ENCODE assay signal across 13 cellular contexts in genomic region chr19:53112286-53112685, GRCh38. TPM values are rescaled to one million over a fixed set of nuclear protein-coding genes. Genes with fewer than 3 reads are reported as not detected.
A peak's percentile ranks its signal among the peaks of the same experiment; 100 is the strongest.
DNase-seq lines count a peak whose midpoint lies in the region; ATAC-seq and TF ChIP-seq lines count a peak whose summit lies in the region.
"Had no signal": no experiment of that assay in that cellular context is flagged by ENCODE, and none has a peak within 500 bp of the region (broad histone marks: within the 10 kb centered on the region; RNA-seq: fewer than 3 reads in every experiment).

No MANE protein-coding gene starts in this region.

- DNase-seq in IMR-90, result peak; percentile 59
- peak; percentile 42 for DNase-seq in brain microvascular endothelial cell
- DNase-seq in SK-N-SH, result no peak
- no peak for DNase-seq in NCI-H2171 (lab: John Stamatoyannopoulos, UW)
- DNase-seq: C1 segment of cervical spinal cord, COR-L47, DMS153, HCEC 1CT, NCI-H1092 treated with DMSO at 0.1 percent for 48 hours, NCI-H1694 had no signal

- no peak overlapping the region for H2BK20ac ChIP-seq in IMR-90 (ENCODE audit: low read depth, low read length)

- H3K9me2 ChIP-seq in SK-N-SH, result no peaks in the 10 kb centered on the region

- no peak overlapping the region for H3K23ac ChIP-seq in IMR-90 (ENCODE audit: low read depth, low read length)

- H4K20me1 ChIP-seq in IMR-90 (ENCODE audit: insufficient read depth, low read length), result no peaks in the 10 kb centered on the region
- no peaks in the 10 kb centered on the region for H4K20me1 ChIP-seq in SK-N-SH (ENCODE audit: insufficient read depth)

- H2BK5ac ChIP-seq in IMR-90 (ENCODE audit: low read depth, low read length, poor library complexity, severe bottlenecking), result no peak overlapping the region

- H3K9me3 ChIP-seq in IMR-90 (ENCODE audit: control insufficient read depth, insufficient read depth, low read length), result peaks cover 10% of the 10 kb centered on the region
- no peaks in the 10 kb centered on the region for H3K9me3 ChIP-seq in SK-N-SH

- no peaks in the 10 kb centered on the region for H3F3A ChIP-seq in SK-N-SH (replicated peaks; ENCODE audit: insufficient read depth)

- H3K9me1 ChIP-seq in IMR-90 (ENCODE audit: insufficient read depth, low read length), result no peaks in the 10 kb centered on the region

- H3K79me2 ChIP-seq in SK-N-SH (ENCODE audit: insufficient read depth), result no peaks in the 10 kb centered on the region

- dilution Hi-C loops in IMR-90 (cut with HindIII; ENCODE audit: low sequenced_read_pairs, unreplicated experiment), result no loop called here

- ATAC-seq in IMR-90 (ENCODE audit: low read depth), result peak; percentile 59
- ATAC-seq in esophagus mucosa, result no peak

- no peak overlapping the region for H4K5ac ChIP-seq in IMR-90 (ENCODE audit: low read depth, low read length)

- no peak overlapping the region for H2AK5ac ChIP-seq in IMR-90 (ENCODE audit: low read depth, low read length)

- WGBS in IMR-90 (ENCODE audit: extremely low coverage in 2 of 2, insufficient read length in 1 of 2), 2 experiments, result no CpG with 5 or more reads among the region's 2 CpGs
- WGBS in SK-N-SH (ENCODE audit: low lambda C conversion rate), result 60% methylated on average over 2 of the region's 2 CpGs

- TF ChIP-seq CTCF in IMR-90 (conservative IDR thresholded peaks at IDR 0.05; ENCODE audit: low read depth, low read length), result no peak
- TF ChIP-seq CTCF in brain microvascular endothelial cell (IDR thresholded peaks at IDR 0.05; ENCODE audit: low read depth, low read length, missing control alignments), result no peak
- no peak for TF ChIP-seq CTCF in SK-N-SH (IDR thresholded peaks at IDR 0.05)

- no peak overlapping the region for H3K9ac ChIP-seq in IMR-90 (ENCODE audit: low read depth, low read length)
- no peak overlapping the region for H3K9ac ChIP-seq in SK-N-SH

- no peak overlapping the region for H4K8ac ChIP-seq in IMR-90 (ENCODE audit: low read depth in 2 of 2, low read length in 2 of 2)

- H3K14ac ChIP-seq in IMR-90 (replicated peaks; ENCODE audit: low read depth, low read length), result no peak overlapping the region

- no peak overlapping the region for H2BK15ac ChIP-seq in IMR-90 (ENCODE audit: low read depth, low read length)

- TF ChIP-seq POLR2A in IMR-90 (IDR thresholded peaks at IDR 0.05; ENCODE audit: low read depth, low read length), result no peak

- H2AFZ ChIP-seq in IMR-90 (replicated peaks; ENCODE audit: low read length, poor library complexity) (no peak overlapping the region), SK-N-SH (ENCODE audit: low read depth) (no peak overlapping the region)

- H2BK120ac ChIP-seq in IMR-90 (ENCODE audit: low read depth, low read length), result no peak overlapping the region

- no peak overlapping the region for H3K18ac ChIP-seq in IMR-90 (ENCODE audit: low read depth, low read length)

- POLR2A ChIA-PET in IMR-90 (lab: Charles Lee; ENCODE audit: unreplicated experiment) (no interaction called here), SK-N-SH (lab: Yijun Ruan, JAX) (no interaction called here)

- no peak overlapping the region for H3K56ac ChIP-seq in IMR-90 (ENCODE audit: extremely low read depth, insufficient read depth, low read length)

- intact Hi-C loops in IMR-90 (cut with micrococcal nuclease), result no loop called here

- in situ Hi-C loops in IMR-90 (cut with MboI; ENCODE audit: low sequenced_read_pairs) (no loop called here), brain microvascular endothelial cell (cut with HindIII; ENCODE audit: low pct_ligation_motif_present, low sequenced_read_pairs) (no loop called here)

- CTCF ChIA-PET in IMR-90 (lab: Yijun Ruan, JAX), result no interaction called here
- CTCF ChIA-PET in SK-N-SH (lab: Yijun Ruan, JAX), result interaction anchor here (0.6 kb wide), 1 partner anchor 577 kb away, joined by 3 read pairs; no protein-coding TSS in a partner anchor

- TF ChIP-seq EP300 in SK-N-SH (IDR thresholded peaks at IDR 0.05; ENCODE audit: borderline replicate concordance in 1 of 2, low read depth in 1 of 2, low read length in 1 of 2), result no peak

- H3K4me1 ChIP-seq in IMR-90 (ENCODE audit: control insufficient read depth, insufficient read depth, low read length), result 0 out of 2 replicates have a peak, but pooled peaks cover 2% of the 10 kb centered on the region
- no peaks in the 10 kb centered on the region for H3K4me1 ChIP-seq in SK-N-SH (ENCODE audit: control insufficient read depth in 1 of 2, insufficient read depth in 2 of 2, low read depth in 1 of 2, low read length in 1 of 2)

- H3K27ac ChIP-seq in IMR-90 (ENCODE audit: insufficient read depth, low read length), result no peak overlapping the region
- H3K27ac ChIP-seq in brain microvascular endothelial cell, result no peak overlapping the region
- peak overlapping the region; percentile 70 for H3K27ac ChIP-seq in layer of hippocampus (ENCODE audit: low read depth, low read length)
- peak overlapping the region; percentile 87 for H3K27ac ChIP-seq in temporal lobe (ENCODE audit: low read depth, low read length)
- H3K27ac ChIP-seq in SK-N-SH (ENCODE audit: low read depth in 2 of 2, low read length in 1 of 2), result no peak overlapping the region

- no peaks in the 10 kb centered on the region for H3K27me3 ChIP-seq in IMR-90 (ENCODE audit: control insufficient read depth, insufficient read depth, low read length)
- H3K27me3 ChIP-seq in brain microvascular endothelial cell (replicated peaks), result no peaks in the 10 kb centered on the region
- H3K27me3 ChIP-seq in layer of hippocampus (ENCODE audit: control insufficient read depth, insufficient read depth, low read length), result no peaks in the 10 kb centered on the region
- no peaks in the 10 kb centered on the region for H3K27me3 ChIP-seq in SK-N-SH (ENCODE audit: insufficient read depth)

- H3K36me3 ChIP-seq in IMR-90 (ENCODE audit: control insufficient read depth, insufficient read depth, low read length), result peaks cover 31% of the 10 kb centered on the region
- peaks cover 9% of the 10 kb centered on the region for H3K36me3 ChIP-seq in brain microvascular endothelial cell (replicated peaks)
- peaks cover 0 to 13% of the 10 kb centered on the region in 2 experiments for H3K36me3 ChIP-seq in SK-N-SH (replicated peaks in 1 of 2; ENCODE audit: control insufficient read depth in 1 of 2, insufficient read depth in 2 of 2, low read length in 1 of 2)

- no TSS peak for BruUV-seq in IMR-90 (replicated peaks; lab: Mats Ljungman, UMichigan)

- H3K79me1 ChIP-seq in IMR-90 (ENCODE audit: low read depth in 1 of 2, low read length in 2 of 2), result peaks cover 0 to 3% of the 10 kb centered on the region in 2 experiments; a peak in 1 of 4 replicates

- no peak overlapping the region for H2AK9ac ChIP-seq in IMR-90 (replicated peaks; ENCODE audit: low read depth, low read length, poor library complexity)

- H3K4me2 ChIP-seq in IMR-90 (ENCODE audit: low read depth, low read length), result no peak overlapping the region
- H3K4me2 ChIP-seq in SK-N-SH, result no peak overlapping the region

- H3K4ac ChIP-seq in IMR-90 (ENCODE audit: low read depth, low read length), result no peak overlapping the region

- no peak overlapping the region for H4K91ac ChIP-seq in IMR-90 (ENCODE audit: insufficient read depth, low read depth, low read length)

- no peak for TF ChIP-seq RAD21 in IMR-90 (IDR thresholded peaks at IDR 0.05; ENCODE audit: low read length)
- no peak for TF ChIP-seq RAD21 in SK-N-SH (IDR thresholded peaks at IDR 0.05; ENCODE audit: low read length)

- H3K4me3 ChIP-seq in IMR-90 (ENCODE audit: insufficient read depth, low read depth, low read length), result no peak overlapping the region
- no peak overlapping the region for H3K4me3 ChIP-seq in brain microvascular endothelial cell (ENCODE audit: low read depth, low read length)
- H3K4me3 ChIP-seq in SK-N-SH (ENCODE audit: low read depth in 2 of 2, low read length in 1 of 2), result no peak overlapping the region

TF ChIP-seq in IMR-90, 13 proteins besides CTCF, POLR2A, EP300 and RAD21 (continues in another document):
- TF ChIP-seq RCOR1 (IDR thresholded peaks at IDR 0.05; ENCODE audit: insufficient replicate concordance, low read length), result no peak

TF ChIP-seq in SK-N-SH, 30 proteins besides CTCF, POLR2A, EP300 and RAD21 (continues in another document):
- no peak for TF ChIP-seq FOXM1 (IDR thresholded peaks at IDR 0.05; ENCODE audit: low read depth)
- TF ChIP-seq SIN3A (IDR thresholded peaks at IDR 0.05; ENCODE audit: borderline replicate concordance, low read depth, low read length), result no peak
- no peak for TF ChIP-seq RXRA (IDR thresholded peaks at IDR 0.05; ENCODE audit: borderline replicate concordance, low read depth)
- TF ChIP-seq RCOR1 (IDR thresholded peaks at IDR 0.05; ENCODE audit: low read length), result no peak
- no peak for TF ChIP-seq TCF12 (IDR thresholded peaks at IDR 0.05)
- TF ChIP-seq FOSL2 (IDR thresholded peaks at IDR 0.05; ENCODE audit: borderline replicate concordance, low read depth), result no peak

RNA-seq across cellular contexts. Expression of gene ZNF160, which starts 9.1 kb away (rescaled TPM):
- total RNA-seq in IMR-90 (2012; rRNA removed) (26.9 and 30.8 TPM in 2 replicates), temporal lobe (32.5 TPM), esophagus mucosa (9.2 TPM)
- polyA plus RNA-seq in IMR-90 (2012; rRNA removed) (16.4 and 22.6 TPM in 2 replicates), SK-N-SH (2012; rRNA removed) (10.1 and 12.3 TPM in 2 replicates)
- 4.7 and 7.9 TPM in 2 replicates for polyA plus RNA-seq in IMR-90 (2012; cell fraction: cytosol; rRNA removed)
- polyA plus RNA-seq in IMR-90 (2012; cell fraction: nucleus; rRNA removed; ENCODE audit: low replicate concordance), result 68.6 and 98.0 TPM in 2 replicates
- polyA plus RNA-seq in SK-N-SH (2012; cell fraction: cytosol; rRNA removed), result 7.5 and 7.8 TPM in 2 replicates
- 37.3 and 43.1 TPM in 2 replicates for polyA plus RNA-seq in SK-N-SH (2012; cell fraction: nucleus; rRNA removed)

RNA-seq across cellular contexts. Expression of gene ZNF415, which starts 20.4 kb away (rescaled TPM):
- total RNA-seq in IMR-90 (2012; rRNA removed), result 7.7 and 7.8 TPM in 2 replicates
- 3.9 and 4.2 TPM in 2 replicates for polyA plus RNA-seq in IMR-90 (2012; rRNA removed)
- polyA plus RNA-seq in IMR-90 (2012; cell fraction: cytosol; rRNA removed), result 0.92 and 1.2 TPM in 2 replicates
- 0.77 and 4.5 TPM in 2 replicates for polyA plus RNA-seq in IMR-90 (2012; cell fraction: nucleus; rRNA removed; ENCODE audit: low replicate concordance)
- total RNA-seq in temporal lobe, result 31.7 TPM
- polyA plus RNA-seq in SK-N-SH (2012; rRNA removed), result 1.6 and 1.9 TPM in 2 replicates
- polyA plus RNA-seq in SK-N-SH (2012; cell fraction: cytosol; rRNA removed), result 2.6 TPM in 2 replicates
- polyA plus RNA-seq in SK-N-SH (2012; cell fraction: nucleus; rRNA removed), result 2.8 TPM in 2 replicates
- 0.28 TPM for total RNA-seq in esophagus mucosa

RNA-seq across cellular contexts. Expression of gene ZNF347, which starts 46.6 kb away (rescaled TPM):
- total RNA-seq in IMR-90 (2012; rRNA removed) (8.9 and 13.4 TPM in 2 replicates), temporal lobe (16.5 TPM), esophagus mucosa (2.6 TPM)
- polyA plus RNA-seq in IMR-90 (2012; rRNA removed) (2.3 and 2.8 TPM in 2 replicates), SK-N-SH (2012; rRNA removed) (2.2 and 2.6 TPM in 2 replicates)
- polyA plus RNA-seq in IMR-90 (2012; cell fraction: cytosol; rRNA removed), result 0.45 and 1.9 TPM in 2 replicates
- 0.74 and 5.6 TPM in 2 replicates for polyA plus RNA-seq in IMR-90 (2012; cell fraction: nucleus; rRNA removed; ENCODE audit: low replicate concordance)
- 2.1 and 2.3 TPM in 2 replicates for polyA plus RNA-seq in SK-N-SH (2012; cell fraction: cytosol; rRNA removed)
- polyA plus RNA-seq in SK-N-SH (2012; cell fraction: nucleus; rRNA removed), result 3.2 and 4.2 TPM in 2 replicates

Comparison
In these comparisons a context has a peak if more than half of its experiments do, and no peak if none do; other contexts are left out.
1. DNase-seq: peak in IMR-90 (single experiment) and brain microvascular endothelial cell (single experiment); none in SK-N-SH (single experiment) and NCI-H2171 (single experiment).
2. H3K27ac ChIP-seq: peak in layer of hippocampus (single experiment) and temporal lobe (single experiment); none in IMR-90 (single experiment), brain microvascular endothelial cell (single experiment) and SK-N-SH (0 of 2).